ENCODE assay signal across 17 cellular contexts in genomic region chrX:154724999-154725756, GRCh38. TPM values are rescaled to one million over a fixed set of nuclear protein-coding genes. Genes with fewer than 3 reads are reported as not detected.
DNase-seq lines count a peak whose midpoint lies in the region; ATAC-seq and TF ChIP-seq lines count a peak whose summit lies in the region.
"Had no signal": no experiment of that assay in that cellular context is flagged by ENCODE, and none has a peak within 500 bp of the region (broad histone marks: within the 10 kb centered on the region; RNA-seq: fewer than 3 reads in every experiment).

No MANE protein-coding gene starts in this region.

- DNase-seq in CD4-positive, alpha-beta memory T cell, result peak in 1 of 5 donors; percentile 24
- DNase-seq in Panc1 (ENCODE audit: low read depth, low spot score) (no peak), NCI-H345 (lab: John Stamatoyannopoulos, UW) (no peak), cerebellar cortex (ENCODE audit: low spot score) (no peak), DMS79 (lab: John Stamatoyannopoulos, UW) (no peak)
- DNase-seq: activated B cell treated with CpG ODN at 0.5 μM for 24 hours; activated naive CD4-positive, alpha-beta T cell; cortex of kidney; foreskin fibroblast; kidney; NCI-H1092 treated with DMSO at 0.1 percent for 48 hours; NCI-H526 had no signal

- no peaks in the 10 kb centered on the region for H3K36me3 Mint-ChIP-seq in CD4-positive, alpha-beta memory T cell
- H3K36me3 Mint-ChIP-seq: neural progenitor cell had no signal

- BruUV-seq in Panc1 (replicated peaks; lab: Mats Ljungman, UMichigan), result no TSS peak

- no peak overlapping the region for H3K4me3 ChIP-seq in CD4-positive, alpha-beta memory T cell (ENCODE audit: low read length in 2 of 2)
- H3K4me3 ChIP-seq in Panc1 (ENCODE audit: low read depth in 2 of 2, low read length in 2 of 2) (no peak overlapping the region), liver (ENCODE audit: low read depth in 1 of 3, low read length in 3 of 3) (no peak overlapping the region)
- H3K4me3 ChIP-seq: neural progenitor cell, SJSA1 had no signal

- H3K4me1 Mint-ChIP-seq in CD4-positive, alpha-beta memory T cell, result peaks cover 42 to 70% (median 63%) of the 10 kb centered on the region in 4 donors
- H3K4me1 Mint-ChIP-seq: neural progenitor cell had no signal

- no peaks in the 10 kb centered on the region for H3K27me3 Mint-ChIP-seq in CD4-positive, alpha-beta memory T cell
- H3K27me3 Mint-ChIP-seq: activated B cell treated with CpG ODN at 0.5 μM for 24 hours had no signal

- H3K36me3 ChIP-seq in CD4-positive, alpha-beta memory T cell (ENCODE audit: insufficient read depth, low read length), result no peaks in the 10 kb centered on the region
- no peaks in the 10 kb centered on the region for H3K36me3 ChIP-seq in Panc1 (ENCODE audit: control insufficient read depth, insufficient read depth, low read length)
- H3K36me3 ChIP-seq in liver (ENCODE audit: control insufficient read depth in 4 of 4, insufficient read depth in 3 of 4, low read depth in 1 of 4, low read length in 3 of 4), result no peaks in the 10 kb centered on the region
- H3K36me3 ChIP-seq: neural progenitor cell, SJSA1 had no signal

- ATAC-seq in GM19395 (IDR thresholded peaks at IDR 0.05; ENCODE audit: unreplicated experiment), result peak; percentile 53
- no peak; the same call in 1 of the 2 replicates for ATAC-seq in Panc1
- ATAC-seq in HG02970 (IDR thresholded peaks at IDR 0.05; ENCODE audit: low FRiP score, unreplicated experiment), result no peak

- in situ Hi-C loops in Panc1 (cut with HindIII; ENCODE audit: low pct_unique_long_range_greater_than_20kb, low sequenced_read_pairs), result no loop called here

- CTCF ChIA-PET in CD4-positive, alpha-beta memory T cell (lab: Charles Lee; ENCODE audit: partially characterized antibody), result interaction anchor here (1.2 to 4.0 kb wide), 6 partner anchors 8 to 25 kb away, joined by 5 to 57 read pairs (median 6); partner anchors contain the start of gene GAB3
- CTCF ChIA-PET in Panc1 (lab: Charles Lee), result interaction anchor here (2.5 kb wide), 1 partner anchor 24 kb away, joined by 13 read pairs; no protein-coding TSS in a partner anchor

- no peaks in the 10 kb centered on the region for H3K9me3 ChIP-seq in CD4-positive, alpha-beta memory T cell (ENCODE audit: control insufficient read depth in 1 of 2, low read length in 2 of 2)
- H3K9me3 ChIP-seq in Panc1 (ENCODE audit: control insufficient read depth, insufficient read depth, low read depth, low read length) (no peaks in the 10 kb centered on the region), liver (ENCODE audit: control insufficient read depth in 4 of 4, low read length in 3 of 4) (no peaks in the 10 kb centered on the region)
- H3K9me3 ChIP-seq: SJSA1 had no signal

- H3K27ac Mint-ChIP-seq in CD4-positive, alpha-beta memory T cell, result peak overlapping the region; percentile 75 to 90 (median 84)
- H3K27ac Mint-ChIP-seq: activated B cell treated with CpG ODN at 0.5 μM for 24 hours, neural progenitor cell had no signal

- peaks cover 0 to 1% (median 0%) of the 10 kb centered on the region in 8 donors for H3K9me3 Mint-ChIP-seq in CD4-positive, alpha-beta memory T cell
- H3K9me3 Mint-ChIP-seq: activated B cell treated with CpG ODN at 0.5 μM for 24 hours had no signal

- TF ChIP-seq CTCF in Panc1 (IDR thresholded peaks at IDR 0.05) (peak; percentile 17; the same call in 1 of the 2 replicates), liver (IDR thresholded peaks at IDR 0.05; ENCODE audit: low read depth, low read length, missing input control) (no peak)

- peak; percentile 34 to 47 for TF ChIP-seq RAD21 in liver (IDR thresholded peaks at IDR 0.05)

- intact Hi-C loops in CD4-positive, alpha-beta memory T cell (cut with micrococcal nuclease), result loop anchor here (1.0 kb wide), 1 partner anchor 23 kb away; no protein-coding TSS in a partner anchor
- intact Hi-C loops in Panc1 (cut with micrococcal nuclease; ENCODE audit: unreplicated experiment), result no loop called here

- H3K9ac ChIP-seq in liver (ENCODE audit: low read depth in 1 of 2, low read length in 2 of 2), result no peak overlapping the region
- H3K9ac ChIP-seq: neural progenitor cell had no signal

- POLR2A ChIA-PET in CD4-positive, alpha-beta memory T cell (lab: Charles Lee; ENCODE audit: partially characterized antibody), result interaction anchor here (1.2 to 3.1 kb wide), 6 partner anchors 9 to 37 kb away, joined by 3 to 33 read pairs (median 8); partner anchors contain the start of genes DKC1 and GAB3
- POLR2A ChIA-PET in Panc1 (lab: Charles Lee), result interaction anchor here (0.7 kb wide), 1 partner anchor 8 kb away, joined by 3 read pairs; no protein-coding TSS in a partner anchor

- 69% methylated on average over 2 of the region's 2 CpGs for WGBS in liver

- peak overlapping the region; percentile 31 for H3K27ac ChIP-seq in CD4-positive, alpha-beta memory T cell (ENCODE audit: low read depth, low read length)
- H3K27ac ChIP-seq in Panc1 (ENCODE audit: low read length) (peak overlapping the region; percentile 49), liver (ENCODE audit: low read depth in 1 of 2, low read length in 2 of 2) (peak overlapping the region in 1 of 2 donors; percentile 7)
- H3K27ac ChIP-seq: neural progenitor cell, SJSA1 had no signal

- peaks cover 68% of the 10 kb centered on the region for H3K4me1 ChIP-seq in CD4-positive, alpha-beta memory T cell (ENCODE audit: insufficient read depth, low read length)
- H3K4me1 ChIP-seq in Panc1 (ENCODE audit: control insufficient read depth, insufficient read depth, low read length) (peaks cover 35% of the 10 kb centered on the region), liver (ENCODE audit: control insufficient read depth in 4 of 4, insufficient read depth in 4 of 4, low read length in 3 of 4) (peaks cover 0 to 17% (median 11%) of the 10 kb centered on the region in 4 donors)
- H3K4me1 ChIP-seq: neural progenitor cell had no signal

- no peaks in the 10 kb centered on the region for H3K27me3 ChIP-seq in CD4-positive, alpha-beta memory T cell (ENCODE audit: insufficient read depth, low read length)
- H3K27me3 ChIP-seq in Panc1 (ENCODE audit: control insufficient read depth, insufficient read depth, low read length) (no peaks in the 10 kb centered on the region), liver (ENCODE audit: control insufficient read depth in 4 of 4, insufficient read depth in 4 of 4, low read length in 3 of 4) (no peaks in the 10 kb centered on the region)
- H3K27me3 ChIP-seq: neural progenitor cell, SJSA1 had no signal

- peak overlapping the region in 7 of 8 donors; percentile 7 to 65 (median 25) for H3K4me3 Mint-ChIP-seq in CD4-positive, alpha-beta memory T cell
- H3K4me3 Mint-ChIP-seq: activated B cell treated with CpG ODN at 0.5 μM for 24 hours, neural progenitor cell had no signal

TF ChIP-seq in liver, 16 proteins besides CTCF, POLR2A, EP300 and RAD21:
- TF ChIP-seq GABPA (IDR thresholded peaks at IDR 0.05 in 1 of 2, conservative IDR thresholded peaks at IDR 0.05 in 1 of 2), result no peak

RNA-seq across cellular contexts. Expression of gene GAB3, which starts 25.7 kb away (rescaled TPM):
- 10 to 100 TPM; 14.9 to 15.6 TPM for total RNA-seq in CD4-positive, alpha-beta memory T cell
- 1 to 10 TPM; 3.2 to 5.6 TPM for polyA plus RNA-seq in CD4-positive, alpha-beta memory T cell
- total RNA-seq in Panc1 (2021; ENCODE audit: unreplicated experiment) (8.2 TPM), liver (10 to 100 TPM in 1 of 2 donors, 1 to 10 TPM in 1; 2.5 to 10.4 TPM)
- 2.9 TPM for polyA plus RNA-seq in Panc1 (2012; ENCODE audit: insufficient read length)
- under 1 TPM; 0.66 to 0.75 TPM for polyA plus RNA-seq in liver

RNA-seq across cellular contexts. Expression of gene DKC1, which starts 37.5 kb away (rescaled TPM):
- total RNA-seq in CD4-positive, alpha-beta memory T cell, result 10 to 100 TPM; 60.0 to 63.9 TPM
- polyA plus RNA-seq in CD4-positive, alpha-beta memory T cell, result 10 to 100 TPM; 30.4 to 41.4 TPM
- total RNA-seq in Panc1 (2021; ENCODE audit: unreplicated experiment) (179 TPM), liver (10 to 100 TPM; 18.7 to 21.9 TPM)
- polyA plus RNA-seq in Panc1 (2012; ENCODE audit: insufficient read length), result 131 TPM
- 10 to 100 TPM; 14.0 to 14.3 TPM for polyA plus RNA-seq in liver
